20 cellular contexts compared by ENCODE assay signal in the genomic region with DNA sequence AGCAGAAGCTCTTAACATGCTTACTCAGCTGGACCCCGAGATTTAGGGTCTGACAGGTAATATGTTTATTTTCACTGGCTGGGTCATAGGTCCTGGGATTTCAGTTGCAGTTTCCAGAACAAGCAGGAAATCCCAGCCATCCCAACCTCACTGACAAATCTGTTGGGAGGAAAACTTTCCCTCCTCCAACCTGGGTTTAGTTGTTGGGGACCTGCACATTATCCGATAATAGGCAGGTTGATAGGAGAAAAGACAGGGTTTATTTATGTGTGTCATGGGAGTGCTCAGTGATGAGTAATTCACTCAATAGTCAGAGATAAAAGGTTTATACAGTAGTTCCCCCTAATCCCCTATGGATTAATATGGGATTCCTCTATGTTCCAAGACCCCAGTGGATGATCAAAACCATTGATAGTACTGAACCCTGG. TPM values are rescaled to one million over a fixed set of nuclear protein-coding genes. Genes with fewer than 3 reads are reported as not detected.
DNase-seq lines count a peak whose midpoint lies in the region; ATAC-seq and TF ChIP-seq lines count a peak whose summit lies in the region.
"Had no signal": no experiment of that assay in that cellular context is flagged by ENCODE, and none has a peak within 500 bp of the region (broad histone marks: within the 10 kb centered on the region; RNA-seq: fewer than 3 reads in every experiment).

No MANE protein-coding gene starts in this region.

- no TSS peak for BruUV-seq in PC-9 (replicated peaks; lab: Mats Ljungman, UMichigan)

- no peaks in the 10 kb centered on the region for H3K9me3 ChIP-seq in cardiac muscle cell (ENCODE audit: low read depth)
- peaks cover 0 to 10% of the 10 kb centered on the region in 2 donors for H3K9me3 ChIP-seq in right atrium auricular region
- no peaks in the 10 kb centered on the region for H3K9me3 ChIP-seq in right lobe of liver
- no peaks in the 10 kb centered on the region for H3K9me3 ChIP-seq in uterus
- peaks cover 11% of the 10 kb centered on the region; the same call in 1 of the 2 replicates for H3K9me3 ChIP-seq in PC-9 (ENCODE audit: insufficient read depth, low read depth)
- H3K9me3 ChIP-seq: BE2C, lower lobe of right lung had no signal

- no peaks in the 10 kb centered on the region for H3K79me2 ChIP-seq in PC-9 (ENCODE audit: low read depth)

- DNase-seq in cardiac muscle cell (ENCODE audit: low read depth in 1 of 2, low spot score in 1 of 2) (no peak), right atrium auricular region (ENCODE audit: low spot score) (no peak), coronary artery (ENCODE audit: low spot score) (no peak), right lobe of liver (no peak), uterus (no peak), NCI-H524 (lab: John Stamatoyannopoulos, UW) (no peak), PC-9 (no peak), DMS153 (lab: John Stamatoyannopoulos, UW) (no peak)
- DNase-seq: 8988T; activated gamma-delta T cell treated with Interleukin-2 at 50 U/mL for 16 hours; BE2C; GDM1; lower lobe of right lung; naive thymus-derived CD4-positive, alpha-beta T cell; NCI-H146; NCI-H226; stimulated activated CD4-positive, alpha-beta T cell treated with anti-CD3 and anti-CD28 coated beads, Interleukin-4, amount 100 ng/mL, for 24 hours; T-cell had no signal

- no peak overlapping the region for H3K4me2 ChIP-seq in PC-9

- ATAC-seq in right lobe of liver = peak in 3 of 4 donors; percentile 17 to 78 (median 44)
- ATAC-seq: naive thymus-derived CD4-positive, alpha-beta T cell; T-cell had no signal

- H2AFZ ChIP-seq in PC-9 = no peak overlapping the region
- H2AFZ ChIP-seq: parathyroid adenoma had no signal

- 40% methylated on average over 2 of the region's 2 CpGs for WGBS in right lobe of liver (ENCODE audit: insufficient coverage, low coverage, low lambda C conversion rate, missing lambda C conversion rate)

- TF ChIP-seq CTCF in cardiac muscle cell (IDR thresholded peaks at IDR 0.05; ENCODE audit: low read depth, low read length) (no peak), right atrium auricular region (IDR thresholded peaks at IDR 0.05) (no peak), coronary artery (IDR thresholded peaks at IDR 0.05) (no peak), right lobe of liver (IDR thresholded peaks at IDR 0.05) (no peak), uterus (IDR thresholded peaks at IDR 0.05) (no peak), PC-9 (conservative IDR thresholded peaks at IDR 0.05) (no peak)

- H3K4me1 ChIP-seq in cardiac muscle cell (ENCODE audit: low read depth) = peaks cover 19% of the 10 kb centered on the region
- H3K4me1 ChIP-seq in right atrium auricular region = peaks cover 0 to 31% of the 10 kb centered on the region in 2 donors
- H3K4me1 ChIP-seq in right lobe of liver = peaks cover 0 to 10% (median 0%) of the 10 kb centered on the region in 4 donors
- no peaks in the 10 kb centered on the region for H3K4me1 ChIP-seq in uterus
- peaks cover 9% of the 10 kb centered on the region; the same call in 1 of the 2 replicates for H3K4me1 ChIP-seq in PC-9 (replicated peaks; ENCODE audit: insufficient read depth)
- H3K4me1 ChIP-seq: BE2C, lower lobe of right lung, parathyroid adenoma had no signal

- CTCF ChIA-PET in PC-9 (lab: Charles Lee) = no interaction called here

- H3K27ac ChIP-seq in cardiac muscle cell (peak overlapping the region; percentile 74), right atrium auricular region (peak overlapping the region in 1 of 2 donors; percentile 74), coronary artery (peak overlapping the region; percentile 64 to 80), right lobe of liver (no peak overlapping the region), uterus (peak overlapping the region; percentile 29 to 54), PC-9 (no peak overlapping the region)
- H3K27ac ChIP-seq: lower lobe of right lung, parathyroid adenoma had no signal

- no peaks in the 10 kb centered on the region for H4K20me1 ChIP-seq in PC-9 (ENCODE audit: insufficient read depth)

- H3K4me3 ChIP-seq in cardiac muscle cell = no peak overlapping the region
- H3K4me3 ChIP-seq in right atrium auricular region = no peak overlapping the region
- no peak overlapping the region for H3K4me3 ChIP-seq in coronary artery
- H3K4me3 ChIP-seq in right lobe of liver = no peak overlapping the region
- H3K4me3 ChIP-seq in uterus = no peak overlapping the region
- no peak overlapping the region for H3K4me3 ChIP-seq in PC-9
- H3K4me3 ChIP-seq: lower lobe of right lung, skin epidermis had no signal

- H3K27me3 ChIP-seq in cardiac muscle cell (no peaks in the 10 kb centered on the region), right atrium auricular region (no peaks in the 10 kb centered on the region), right lobe of liver (no peaks in the 10 kb centered on the region), uterus (no peaks in the 10 kb centered on the region), PC-9 (ENCODE audit: insufficient read depth, low read depth) (no peaks in the 10 kb centered on the region)
- H3K27me3 ChIP-seq: BE2C had no signal

- TF ChIP-seq POLR2A in right lobe of liver (IDR thresholded peaks at IDR 0.05) (no peak), uterus (IDR thresholded peaks at IDR 0.05) (no peak)

- H3F3A ChIP-seq in PC-9 (ENCODE audit: insufficient read depth, low read depth) = no peaks in the 10 kb centered on the region

- intact Hi-C loops in right lobe of liver (cut with DNase I) = no loop called here
- intact Hi-C loops in uterus (cut with DNase I; ENCODE audit: low total_unique reads) = no loop called here
- intact Hi-C loops in PC-9 (cut with micrococcal nuclease; ENCODE audit: unreplicated experiment) = no loop called here

- POLR2A ChIA-PET in PC-9 (lab: Charles Lee; ENCODE audit: unreplicated experiment) = no interaction called here

- no peaks in the 10 kb centered on the region for H3K36me3 ChIP-seq in cardiac muscle cell
- no peaks in the 10 kb centered on the region for H3K36me3 ChIP-seq in right atrium auricular region
- no peaks in the 10 kb centered on the region for H3K36me3 ChIP-seq in right lobe of liver
- no peaks in the 10 kb centered on the region for H3K36me3 ChIP-seq in uterus
- no peaks in the 10 kb centered on the region for H3K36me3 ChIP-seq in PC-9 (ENCODE audit: low read depth)
- H3K36me3 ChIP-seq: BE2C, lower lobe of right lung had no signal

- no peaks in the 10 kb centered on the region for H3K9me2 ChIP-seq in PC-9 (ENCODE audit: insufficient read depth)

RNA-seq across cellular contexts. Expression of gene COMMD1, which starts 44.7 kb away (rescaled TPM):
- total RNA-seq in cardiac muscle cell = 36.1 and 63.3 TPM in 2 replicates
- 83.6 and 94.0 TPM in 2 replicates for polyA plus RNA-seq in cardiac muscle cell
- total RNA-seq in right atrium auricular region = 10 to 100 TPM; 54.5 to 66.0 TPM
- total RNA-seq in right lobe of liver = 10 to 100 TPM; 17.2 to 21.6 (median 18.7) TPM
- 10 to 100 TPM in 3 of 4 donors, 1 to 10 TPM in 1; 8.5 to 80.7 (median 48.2) TPM for total RNA-seq in uterus
- total RNA-seq in PC-9 (2021) = 16.3 and 20.9 TPM in 2 replicates

Comparison
In these comparisons a context has a peak if more than half of its experiments do, and no peak if none do; other contexts are left out.
1. H3K27ac ChIP-seq: peak in cardiac muscle cell (single experiment), coronary artery (2 of 2) and uterus (2 of 2); none in right lobe of liver (0 of 3) and PC-9 (single experiment).